ENCODE assay signal across 28 cellular contexts in genomic region chr16:88088161-88088581, GRCh38.
A peak's percentile ranks its signal among the peaks of the same experiment; 100 is the strongest.
DNase-seq lines count a peak whose midpoint lies in the region; ATAC-seq and TF ChIP-seq lines count a peak whose summit lies in the region.
"Had no signal": no experiment of that assay in that cellular context is flagged by ENCODE, and none has a peak within 500 bp of the region (broad histone marks: within the 10 kb centered on the region; RNA-seq: fewer than 3 reads in every experiment).

No MANE protein-coding gene starts in this region.

- no peaks in the 10 kb centered on the region for H3K4me1 Mint-ChIP-seq in CD4-positive, alpha-beta T cell (ENCODE audit: low read depth)
- H3K4me1 Mint-ChIP-seq: activated naive CD4-positive, alpha-beta T cell treated with anti-CD3 and anti-CD28 coated beads, Interleukin-2, amount 50 U/mL, for 24 hours; neural crest cell had no signal

- TF ChIP-seq CTCF in CD4-positive, alpha-beta T cell (IDR thresholded peaks at IDR 0.05) = no peak

- H3K27me3 ChIP-seq in adipocyte (replicated peaks; ENCODE audit: control insufficient read depth, insufficient read depth, low read length) = peaks cover 9% of the 10 kb centered on the region
- no peaks in the 10 kb centered on the region for H3K27me3 ChIP-seq in CD4-positive, alpha-beta T cell (ENCODE audit: control insufficient read depth, insufficient read depth, low read length)
- H3K27me3 ChIP-seq: ascending aorta, hepatocyte, uterus had no signal

- H3K9ac ChIP-seq in adipocyte (ENCODE audit: low read length) = no peak overlapping the region

- H3K9me3 Mint-ChIP-seq in CD4-positive, alpha-beta T cell = no peaks in the 10 kb centered on the region
- H3K9me3 Mint-ChIP-seq: activated B cell treated with CpG ODN at 0.5 μM for 24 hours; activated naive CD4-positive, alpha-beta T cell treated with anti-CD3 and anti-CD28 coated beads, Interleukin-2, amount 50 U/mL, for 24 hours; neural crest cell had no signal

- peak; percentile 14 for DNase-seq in EH (ENCODE audit: low read depth)
- DNase-seq in adipocyte (ENCODE audit: low read depth) = peak; percentile 20
- DNase-seq in left ventricle myocardium superior = peak; percentile 67
- DNase-seq in posterior vena cava (ENCODE audit: low spot score) = peak; percentile 85
- no peak for DNase-seq in CD4-positive, alpha-beta T cell
- no peak for DNase-seq in dedifferentiated amniotic fluid mesenchymal stem cell (ENCODE audit: extremely low spot score)
- DNase-seq: activated B cell treated with CpG ODN at 0.5 μM for 24 hours; activated CD8-positive, alpha-beta memory T cell treated with anti-CD3 and anti-CD28 coated beads, Interleukin-2, amount 50 U/mL, for 4 hours; central memory CD4-positive, alpha-beta T cell; foreskin keratinocyte; Karpas-422; lower lobe of right lung; NCI-H1694; NCI-H2171 treated with DMSO at 0.1 percent for 48 hours; NCI-H748 treated with DMSO at 0.1 percent for 48 hours; small intestine; stimulated activated CD4-positive, alpha-beta T cell treated with anti-CD3 and anti-CD28 coated beads, Interleukin-1b, Interleukin-23, amount 100 ng/mL, for 48 hours; substantia nigra; T1000 had no signal

- H3K36me3 Mint-ChIP-seq in CD4-positive, alpha-beta T cell (ENCODE audit: low read depth) = no peaks in the 10 kb centered on the region
- H3K36me3 Mint-ChIP-seq: activated naive CD4-positive, alpha-beta T cell treated with anti-CD3 and anti-CD28 coated beads, Interleukin-2, amount 50 U/mL, for 24 hours had no signal

- no peak overlapping the region for H3K4me3 Mint-ChIP-seq in CD4-positive, alpha-beta T cell
- H3K4me3 Mint-ChIP-seq: activated B cell treated with CpG ODN at 0.5 μM for 24 hours; activated naive CD4-positive, alpha-beta T cell treated with anti-CD3 and anti-CD28 coated beads, Interleukin-2, amount 50 U/mL, for 24 hours; neural crest cell had no signal

- H3K4me3 ChIP-seq in adipocyte (ENCODE audit: low read length) = no peak overlapping the region
- H3K4me3 ChIP-seq: ascending aorta, HAP-1, hepatocyte, lower lobe of right lung, prostate gland, uterus had no signal

- ATAC-seq in left ventricle myocardium superior (peak; percentile 70), HG03520 (IDR thresholded peaks at IDR 0.05; ENCODE audit: unreplicated experiment) (no peak), HG03565 (IDR thresholded peaks at IDR 0.05; ENCODE audit: unreplicated experiment) (no peak)
- no peak for ATAC-seq in CD4-positive, alpha-beta T cell (ENCODE audit: poor library complexity)
- ATAC-seq: foreskin keratinocyte had no signal

- no peaks in the 10 kb centered on the region for H3K27me3 Mint-ChIP-seq in CD4-positive, alpha-beta T cell
- H3K27me3 Mint-ChIP-seq: activated B cell treated with CpG ODN at 0.5 μM for 24 hours; activated naive CD4-positive, alpha-beta T cell treated with anti-CD3 and anti-CD28 coated beads, Interleukin-2, amount 50 U/mL, for 24 hours had no signal

- CTCF ChIA-PET in CD4-positive, alpha-beta T cell (lab: Charles Lee) = no interaction called here

- intact Hi-C loops in left ventricle myocardium superior (cut with micrococcal nuclease) (no loop called here), posterior vena cava (cut with DNase I) (no loop called here)
- intact Hi-C loops in CD4-positive, alpha-beta T cell (cut with DNase I, micrococcal nuclease) = no loop called here

- POLR2A ChIA-PET in CD4-positive, alpha-beta T cell (lab: Charles Lee) = no interaction called here

- no peaks in the 10 kb centered on the region for H3K36me3 ChIP-seq in adipocyte (ENCODE audit: control insufficient read depth, insufficient read depth, low read length, severe bottlenecking)
- H3K36me3 ChIP-seq: HAP-1, lower lobe of right lung, prostate gland, uterus had no signal

- H3K9me3 ChIP-seq in adipocyte (ENCODE audit: control insufficient read depth, low read length) = no peaks in the 10 kb centered on the region
- H3K9me3 ChIP-seq in CD4-positive, alpha-beta T cell (ENCODE audit: control insufficient read depth, low read length) = no peaks in the 10 kb centered on the region
- H3K9me3 ChIP-seq: ascending aorta, HAP-1, lower lobe of right lung, prostate gland, uterus had no signal

- peaks cover 31% of the 10 kb centered on the region for H3K4me1 ChIP-seq in adipocyte (ENCODE audit: control insufficient read depth, insufficient read depth, low read length)
- H3K4me1 ChIP-seq: ascending aorta, foreskin keratinocyte, HAP-1, prostate gland had no signal

- no peak overlapping the region for H3K27ac Mint-ChIP-seq in CD4-positive, alpha-beta T cell
- H3K27ac Mint-ChIP-seq: activated B cell treated with CpG ODN at 0.5 μM for 24 hours; activated naive CD4-positive, alpha-beta T cell treated with anti-CD3 and anti-CD28 coated beads, Interleukin-2, amount 50 U/mL, for 24 hours had no signal

- H3K27ac ChIP-seq in CD4-positive, alpha-beta T cell (ENCODE audit: low read depth, low read length) = no peak overlapping the region
- H3K27ac ChIP-seq: ascending aorta, foreskin keratinocyte, hepatocyte, lower lobe of right lung, prostate gland, uterus had no signal

Comparison
In these comparisons a context has a peak if more than half of its experiments do, and no peak if none do; other contexts are left out.
1. DNase-seq: peak in EH (single experiment), adipocyte (single experiment), left ventricle myocardium superior (single experiment) and posterior vena cava (single experiment); none in CD4-positive, alpha-beta T cell (0 of 10) and dedifferentiated amniotic fluid mesenchymal stem cell (single experiment).